ENCODE assay signal across 1 cellular context in genomic region chr7:14806886-14807285, GRCh38.
A peak's percentile ranks its signal among the peaks of the same experiment; 100 is the strongest.
TF ChIP-seq lines count a peak whose summit lies in the region.

No MANE protein-coding gene starts in this region.

TF ChIP-seq in SK-N-SH, 30 proteins besides CTCF, POLR2A, EP300 and RAD21 (continued from another document):
- TF ChIP-seq IRF3 (IDR thresholded peaks at IDR 0.05; ENCODE audit: low read depth, low read length) (no peak), SIN3A (IDR thresholded peaks at IDR 0.05; ENCODE audit: borderline replicate concordance, low read depth, low read length) (no peak), TAF1 (IDR thresholded peaks at IDR 0.05; ENCODE audit: borderline replicate concordance, low read depth, low read length) (no peak), NRF1 (IDR thresholded peaks at IDR 0.05; ENCODE audit: low read depth, low read length) (no peak), ZBTB33 (IDR thresholded peaks at IDR 0.05; ENCODE audit: borderline replicate concordance, low read depth) (no peak), GABPA (IDR thresholded peaks at IDR 0.05; ENCODE audit: low read depth) (no peak), ELF1 (IDR thresholded peaks at IDR 0.05) (no peak), RCOR1 (IDR thresholded peaks at IDR 0.05; ENCODE audit: low read length) (no peak), REST (IDR thresholded peaks at IDR 0.05; ENCODE audit: low read depth, low read length) (no peak), SMC3 (IDR thresholded peaks at IDR 0.05; ENCODE audit: low read depth, low read length) (no peak), FOXJ3 (CRISPR knock-in tag; IDR thresholded peaks at IDR 0.05) (no peak), CHD2 (IDR thresholded peaks at IDR 0.05; ENCODE audit: low read length, partially characterized antibody) (no peak), MEF2A (IDR thresholded peaks at IDR 0.05; ENCODE audit: borderline replicate concordance, low read depth) (no peak), USF1 (IDR thresholded peaks at IDR 0.05; ENCODE audit: borderline replicate concordance, low read depth) (no peak), RFX5 (IDR thresholded peaks at IDR 0.05; ENCODE audit: low read length) (no peak), MAX (IDR thresholded peaks at IDR 0.05; ENCODE audit: low read depth) (no peak), FOSL2 (IDR thresholded peaks at IDR 0.05; ENCODE audit: borderline replicate concordance, low read depth) (no peak), TCF12 (IDR thresholded peaks at IDR 0.05) (peak; percentile 64), YY1 (IDR thresholded peaks at IDR 0.05; ENCODE audit: low read depth) (no peak), RXRA (IDR thresholded peaks at IDR 0.05; ENCODE audit: borderline replicate concordance, low read depth) (0 out of 2 replicates have a peak, but pooled peaks have one; percentile 21), EZH2phosphoT487 (IDR thresholded peaks at IDR 0.05; ENCODE audit: borderline replicate concordance, low read depth) (no peak)
